In genomic region chr3:107596639-107597038, GRCh38 we compare ENCODE assay signal across 18 cellular contexts.
DNase-seq lines count a peak whose midpoint lies in the region; ATAC-seq, FAIRE-seq and TF ChIP-seq lines count a peak whose summit lies in the region.
"Had no signal": no experiment of that assay in that cellular context is flagged by ENCODE, and none has a peak within 500 bp of the region (broad histone marks: within the 10 kb centered on the region; RNA-seq: fewer than 3 reads in every experiment).

No MANE protein-coding gene starts in this region.

- CTCF ChIA-PET in activated CD4-positive, alpha-beta T cell treated with anti-CD3 and anti-CD28 coated beads for 36 hours (lab: Charles Lee) = no interaction called here

- H3K4me1 Mint-ChIP-seq in activated CD4-positive, alpha-beta T cell treated with anti-CD3 and anti-CD28 coated beads for 36 hours = peaks cover 49% of the 10 kb centered on the region
- H3K4me1 Mint-ChIP-seq in astrocyte (ENCODE audit: low read depth, unreplicated experiment) = peaks cover 21% of the 10 kb centered on the region

- H3F3A ChIP-seq in GM23248 (ENCODE audit: insufficient read depth) = peaks cover 19% of the 10 kb centered on the region; the same call in 1 of the 2 replicates

- H3K27me3 Mint-ChIP-seq in activated CD4-positive, alpha-beta T cell treated with anti-CD3 and anti-CD28 coated beads for 36 hours = no peaks in the 10 kb centered on the region
- no peaks in the 10 kb centered on the region for H3K27me3 Mint-ChIP-seq in astrocyte (ENCODE audit: low read depth, unreplicated experiment)

- H3K36me3 ChIP-seq in HUES48 (ENCODE audit: control insufficient read depth, insufficient read depth, low read length) (no peaks in the 10 kb centered on the region), astrocyte (ENCODE audit: insufficient read depth, low read length) (no peaks in the 10 kb centered on the region), osteoblast (ENCODE audit: insufficient read depth, low read length) (no peaks in the 10 kb centered on the region), GM23248 (ENCODE audit: low read depth) (no peaks in the 10 kb centered on the region)

- FAIRE-seq in astrocyte (lab: Jason Lieb, UNC) = peak; percentile 5
- FAIRE-seq: H54 had no signal

- H3K9me3 Mint-ChIP-seq in activated CD4-positive, alpha-beta T cell treated with anti-CD3 and anti-CD28 coated beads for 36 hours (ENCODE audit: low read depth) = no peaks in the 10 kb centered on the region
- no peaks in the 10 kb centered on the region for H3K9me3 Mint-ChIP-seq in astrocyte (ENCODE audit: unreplicated experiment)

- DNase-seq in activated CD4-positive, alpha-beta T cell treated with anti-CD3 and anti-CD28 coated beads for 36 hours = no peak
- DNase-seq in activated CD4-positive, alpha-beta T cell treated with anti-CD3 and anti-CD28 coated beads for 1 hour = no peak
- DNase-seq in astrocyte (ENCODE audit: low read depth) = no peak
- no peak for DNase-seq in osteoblast (ENCODE audit: insufficient read length, low spot score, missing footprints)
- no peak for DNase-seq in HuH-7.5 (ENCODE audit: low spot score)
- no peak for DNase-seq in GM23248
- no peak for DNase-seq in AG08395 (ENCODE audit: low spot score)
- DNase-seq: Calu3, DMS79, Kasumi-1, NCI-H1417, NCI-H2029, NCI-H2171 treated with DMSO at 0.1 percent for 48 hours, NCI-H510A treated with DMSO at 0.1 percent for 48 hours, SIG-M5 had no signal

- peaks cover 66% of the 10 kb centered on the region for H3K4me1 ChIP-seq in HUES48 (ENCODE audit: control insufficient read depth, insufficient read depth, low read length)
- H3K4me1 ChIP-seq in astrocyte (ENCODE audit: insufficient read depth, low read length) = peaks cover 10% of the 10 kb centered on the region
- peaks cover 16% of the 10 kb centered on the region for H3K4me1 ChIP-seq in osteoblast (ENCODE audit: insufficient read depth, low read length)
- peaks cover 24% of the 10 kb centered on the region for H3K4me1 ChIP-seq in GM23248 (ENCODE audit: insufficient read depth)

- H3K27me3 ChIP-seq in HUES48 (ENCODE audit: control insufficient read depth, insufficient read depth, low read length) = no peaks in the 10 kb centered on the region
- no peaks in the 10 kb centered on the region for H3K27me3 ChIP-seq in astrocyte (ENCODE audit: insufficient read depth, low read length)
- no peaks in the 10 kb centered on the region for H3K27me3 ChIP-seq in osteoblast (ENCODE audit: insufficient read depth, low read length)
- H3K27me3 ChIP-seq in GM23248 (replicated peaks; ENCODE audit: insufficient read depth) = no peaks in the 10 kb centered on the region

- H3K4me2 ChIP-seq in astrocyte (ENCODE audit: low read length) (no peak overlapping the region), osteoblast (ENCODE audit: insufficient read depth, low read length) (no peak overlapping the region), GM23248 (ENCODE audit: unreplicated experiment) (no peak overlapping the region)

- H3K9me2 ChIP-seq in GM23248 (ENCODE audit: insufficient read depth) = no peaks in the 10 kb centered on the region

- ATAC-seq in activated CD4-positive, alpha-beta T cell treated with anti-CD3 and anti-CD28 coated beads for 36 hours = no peak

- H3K27ac Mint-ChIP-seq in activated CD4-positive, alpha-beta T cell treated with anti-CD3 and anti-CD28 coated beads for 36 hours = peak overlapping the region; percentile 12
- no peak overlapping the region for H3K27ac Mint-ChIP-seq in astrocyte (ENCODE audit: unreplicated experiment)

- H3K79me2 ChIP-seq in astrocyte (ENCODE audit: insufficient read depth, low read length) (peaks cover 11% of the 10 kb centered on the region), osteoblast (ENCODE audit: insufficient read depth, low read length) (peaks cover 16% of the 10 kb centered on the region), GM23248 (ENCODE audit: insufficient read depth) (peaks cover 32% of the 10 kb centered on the region)

- POLR2A ChIA-PET in activated CD4-positive, alpha-beta T cell treated with anti-CD3 and anti-CD28 coated beads for 36 hours (lab: Charles Lee) = no interaction called here

- in situ Hi-C loops in GM23248 (cut with MboI) = no loop called here

- H3K9ac ChIP-seq in HUES48 (ENCODE audit: low read depth, low read length) = no peak overlapping the region
- no peak overlapping the region for H3K9ac ChIP-seq in astrocyte (ENCODE audit: low read length)
- H3K9ac ChIP-seq in GM23248 = no peak overlapping the region

- H3K4me3 ChIP-seq in HUES48 (ENCODE audit: low read depth, low read length) = no peak overlapping the region
- no peak overlapping the region for H3K4me3 ChIP-seq in astrocyte (ENCODE audit: insufficient read depth, low read depth, low read length)
- H3K4me3 ChIP-seq in osteoblast (ENCODE audit: insufficient read depth, low read length) = no peak overlapping the region
- no peak overlapping the region for H3K4me3 ChIP-seq in GM23248

- H3K9me3 ChIP-seq in HUES48 (ENCODE audit: control insufficient read depth, insufficient read depth, low read length) = no peaks in the 10 kb centered on the region
- H3K9me3 ChIP-seq in astrocyte (ENCODE audit: insufficient read depth, low read depth, low read length) = peaks cover under 1% of the 10 kb centered on the region
- H3K9me3 ChIP-seq in osteoblast (ENCODE audit: low read depth, low read length) = no peaks in the 10 kb centered on the region
- H3K9me3 ChIP-seq in GM23248 (ENCODE audit: low read depth) = no peaks in the 10 kb centered on the region

- H3K4me3 Mint-ChIP-seq in activated CD4-positive, alpha-beta T cell treated with anti-CD3 and anti-CD28 coated beads for 36 hours = no peak overlapping the region
- H3K4me3 Mint-ChIP-seq in astrocyte (ENCODE audit: unreplicated experiment) = no peak overlapping the region

- peak overlapping the region; percentile 9 for H3K27ac ChIP-seq in HUES48 (ENCODE audit: low read depth, low read length)
- no peak overlapping the region for H3K27ac ChIP-seq in astrocyte (ENCODE audit: low read depth, low read length)
- H3K27ac ChIP-seq in osteoblast (ENCODE audit: low read depth, low read length) = no peak overlapping the region
- H3K27ac ChIP-seq in GM23248 = no peak overlapping the region
- H3K27ac ChIP-seq: 22Rv1 had no signal

- H3K36me3 Mint-ChIP-seq in activated CD4-positive, alpha-beta T cell treated with anti-CD3 and anti-CD28 coated beads for 36 hours (ENCODE audit: low read depth) = no peaks in the 10 kb centered on the region
- H3K36me3 Mint-ChIP-seq in astrocyte (ENCODE audit: low read depth, unreplicated experiment) = peaks cover 6% of the 10 kb centered on the region

- TF ChIP-seq CTCF in astrocyte (IDR thresholded peaks at IDR 0.05; ENCODE audit: insufficient read depth, low read depth, low read length) (no peak), osteoblast (IDR thresholded peaks at IDR 0.05; ENCODE audit: extremely low read depth, low read depth, low read length) (no peak)

- WGBS in GM23248 (ENCODE audit: low coverage in 1 of 2, low lambda C conversion rate in 2 of 2, missing lambda C conversion rate in 2 of 2), 2 experiments = 37 to 43% methylated on average over 3 of the region's 3 CpGs

- intact Hi-C loops in activated CD4-positive, alpha-beta T cell treated with anti-CD3 and anti-CD28 coated beads for 36 hours (cut with DNase I, micrococcal nuclease) = loop anchor here (5.0 to 10.0 kb wide), 2 partner anchors 74 to 628 kb away; partner anchors contain the start of genes BBX (in 1 of the 2) and IFT57 (in 1 of the 2)

- H4K20me1 ChIP-seq in astrocyte (ENCODE audit: insufficient read depth, low read length) (no peaks in the 10 kb centered on the region), osteoblast (ENCODE audit: insufficient read depth, low read length) (no peaks in the 10 kb centered on the region), GM23248 (ENCODE audit: insufficient read depth) (no peaks in the 10 kb centered on the region)

- H2AFZ ChIP-seq in astrocyte (ENCODE audit: low read depth, low read length) (no peak overlapping the region), osteoblast (ENCODE audit: low read length) (peak overlapping the region; percentile 6), GM23248 (no peak overlapping the region)
